Comparison of ENCODE assay signal across 1 cellular context in the genomic region with DNA sequence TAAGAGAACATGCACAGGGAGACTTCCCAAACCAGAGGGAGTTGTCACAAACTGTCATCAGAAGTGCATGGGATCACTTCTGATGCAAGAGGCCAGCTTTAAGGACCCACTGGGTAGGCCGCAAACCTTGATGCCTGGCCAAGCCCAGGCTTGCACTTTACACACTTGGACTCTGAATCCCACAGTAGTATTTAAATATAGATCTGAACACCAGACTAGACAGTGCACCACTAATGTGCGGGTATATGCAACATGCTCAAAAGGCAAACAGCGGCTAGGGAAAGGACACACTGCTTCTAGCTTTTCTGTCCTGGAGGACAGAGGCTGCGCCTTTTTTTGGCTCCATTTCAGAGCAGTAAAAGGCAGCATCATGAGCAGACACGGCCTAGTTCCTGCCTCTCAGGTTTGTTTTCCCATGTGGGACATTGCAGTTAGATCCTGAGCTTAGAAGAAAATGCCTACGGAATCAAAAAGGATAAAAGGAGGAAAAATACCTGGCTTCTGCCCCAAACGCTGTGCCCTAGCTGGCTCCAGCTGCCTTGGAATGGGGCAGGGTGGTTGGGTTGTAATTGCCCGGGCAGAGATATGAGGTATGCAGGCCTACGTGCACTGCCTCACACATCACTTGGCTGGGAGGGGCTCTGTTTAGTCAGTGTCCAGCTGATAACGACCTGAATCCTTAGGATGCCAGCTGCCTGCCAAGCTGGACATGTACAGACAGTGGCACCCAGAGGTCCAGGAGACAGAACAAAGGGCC.
TF ChIP-seq lines count a peak whose summit lies in the region.

No MANE protein-coding gene starts in this region.

TF ChIP-seq in HepG2, 621 proteins besides CTCF, POLR2A, EP300 and RAD21 (continued from another document and continues in another):
- TF ChIP-seq, protein P1, sequence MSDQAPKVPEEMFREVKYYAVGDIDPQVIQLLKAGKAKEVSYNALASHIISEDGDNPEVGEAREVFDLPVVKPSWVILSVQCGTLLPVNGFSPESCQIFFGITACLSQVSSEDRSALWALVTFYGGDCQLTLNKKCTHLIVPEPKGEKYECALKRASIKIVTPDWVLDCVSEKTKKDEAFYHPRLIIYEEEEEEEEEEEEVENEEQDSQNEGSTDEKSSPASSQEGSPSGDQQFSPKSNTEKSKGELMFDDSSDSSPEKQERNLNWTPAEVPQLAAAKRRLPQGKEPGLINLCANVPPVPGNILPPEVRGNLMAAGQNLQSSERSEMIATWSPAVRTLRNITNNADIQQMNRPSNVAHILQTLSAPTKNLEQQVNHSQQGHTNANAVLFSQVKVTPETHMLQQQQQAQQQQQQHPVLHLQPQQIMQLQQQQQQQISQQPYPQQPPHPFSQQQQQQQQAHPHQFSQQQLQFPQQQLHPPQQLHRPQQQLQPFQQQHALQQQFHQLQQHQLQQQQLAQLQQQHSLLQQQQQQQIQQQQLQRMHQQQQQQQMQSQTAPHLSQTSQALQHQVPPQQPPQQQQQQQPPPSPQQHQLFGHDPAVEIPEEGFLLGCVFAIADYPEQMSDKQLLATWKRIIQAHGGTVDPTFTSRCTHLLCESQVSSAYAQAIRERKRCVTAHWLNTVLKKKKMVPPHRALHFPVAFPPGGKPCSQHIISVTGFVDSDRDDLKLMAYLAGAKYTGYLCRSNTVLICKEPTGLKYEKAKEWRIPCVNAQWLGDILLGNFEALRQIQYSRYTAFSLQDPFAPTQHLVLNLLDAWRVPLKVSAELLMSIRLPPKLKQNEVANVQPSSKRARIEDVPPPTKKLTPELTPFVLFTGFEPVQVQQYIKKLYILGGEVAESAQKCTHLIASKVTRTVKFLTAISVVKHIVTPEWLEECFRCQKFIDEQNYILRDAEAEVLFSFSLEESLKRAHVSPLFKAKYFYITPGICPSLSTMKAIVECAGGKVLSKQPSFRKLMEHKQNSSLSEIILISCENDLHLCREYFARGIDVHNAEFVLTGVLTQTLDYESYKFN (CRISPR knock-in tag; conservative IDR thresholded peaks at IDR 0.05) = peak; percentile 96
- TF ChIP-seq FOXA3 (CRISPR knock-in tag; IDR thresholded peaks at IDR 0.05) = peak; percentile 65
- TF ChIP-seq, protein P2, sequence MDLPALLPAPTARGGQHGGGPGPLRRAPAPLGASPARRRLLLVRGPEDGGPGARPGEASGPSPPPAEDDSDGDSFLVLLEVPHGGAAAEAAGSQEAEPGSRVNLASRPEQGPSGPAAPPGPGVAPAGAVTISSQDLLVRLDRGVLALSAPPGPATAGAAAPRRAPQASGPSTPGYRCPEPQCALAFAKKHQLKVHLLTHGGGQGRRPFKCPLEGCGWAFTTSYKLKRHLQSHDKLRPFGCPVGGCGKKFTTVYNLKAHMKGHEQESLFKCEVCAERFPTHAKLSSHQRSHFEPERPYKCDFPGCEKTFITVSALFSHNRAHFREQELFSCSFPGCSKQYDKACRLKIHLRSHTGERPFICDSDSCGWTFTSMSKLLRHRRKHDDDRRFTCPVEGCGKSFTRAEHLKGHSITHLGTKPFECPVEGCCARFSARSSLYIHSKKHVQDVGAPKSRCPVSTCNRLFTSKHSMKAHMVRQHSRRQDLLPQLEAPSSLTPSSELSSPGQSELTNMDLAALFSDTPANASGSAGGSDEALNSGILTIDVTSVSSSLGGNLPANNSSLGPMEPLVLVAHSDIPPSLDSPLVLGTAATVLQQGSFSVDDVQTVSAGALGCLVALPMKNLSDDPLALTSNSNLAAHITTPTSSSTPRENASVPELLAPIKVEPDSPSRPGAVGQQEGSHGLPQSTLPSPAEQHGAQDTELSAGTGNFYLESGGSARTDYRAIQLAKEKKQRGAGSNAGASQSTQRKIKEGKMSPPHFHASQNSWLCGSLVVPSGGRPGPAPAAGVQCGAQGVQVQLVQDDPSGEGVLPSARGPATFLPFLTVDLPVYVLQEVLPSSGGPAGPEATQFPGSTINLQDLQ (CRISPR knock-in tag; IDR thresholded peaks at IDR 0.05) = no peak
- no peak for TF ChIP-seq ZNF564 (CRISPR knock-in tag; IDR thresholded peaks at IDR 0.05)
- TF ChIP-seq FOXO1 (CRISPR knock-in tag; IDR thresholded peaks at IDR 0.05) = peak; percentile 89; the same call in 1 of the 2 replicates
- TF ChIP-seq, protein P3, sequence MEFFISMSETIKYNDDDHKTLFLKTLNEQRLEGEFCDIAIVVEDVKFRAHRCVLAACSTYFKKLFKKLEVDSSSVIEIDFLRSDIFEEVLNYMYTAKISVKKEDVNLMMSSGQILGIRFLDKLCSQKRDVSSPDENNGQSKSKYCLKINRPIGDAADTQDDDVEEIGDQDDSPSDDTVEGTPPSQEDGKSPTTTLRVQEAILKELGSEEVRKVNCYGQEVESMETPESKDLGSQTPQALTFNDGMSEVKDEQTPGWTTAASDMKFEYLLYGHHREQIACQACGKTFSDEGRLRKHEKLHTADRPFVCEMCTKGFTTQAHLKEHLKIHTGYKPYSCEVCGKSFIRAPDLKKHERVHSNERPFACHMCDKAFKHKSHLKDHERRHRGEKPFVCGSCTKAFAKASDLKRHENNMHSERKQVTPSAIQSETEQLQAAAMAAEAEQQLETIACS (CRISPR knock-in tag; IDR thresholded peaks at IDR 0.05) = no peak
- no peak; the same call in 1 of the 2 replicates for TF ChIP-seq JUN (CRISPR knock-in tag; IDR thresholded peaks at IDR 0.05)
- no peak; the same call in 1 of the 2 replicates for TF ChIP-seq KAT7 (CRISPR knock-in tag; IDR thresholded peaks at IDR 0.05; ENCODE audit: borderline replicate concordance)
- TF ChIP-seq U2AF1 (optimal IDR thresholded peaks at IDR 0.05; ENCODE audit: low read depth, low read length) = peak; percentile 9
- no peak; the same call in 1 of the 2 replicates for TF ChIP-seq ZSCAN20 (CRISPR knock-in tag; IDR thresholded peaks at IDR 0.05; ENCODE audit: borderline replicate concordance)
- TF ChIP-seq KMT2B (CRISPR knock-in tag; IDR thresholded peaks at IDR 0.05) = no peak; the same call in 1 of the 2 replicates
- peak; percentile 9; the same call in 1 of the 2 replicates for TF ChIP-seq ZNF670 (CRISPR knock-in tag; IDR thresholded peaks at IDR 0.05; ENCODE audit: borderline replicate concordance)
- no peak for TF ChIP-seq ZNF782 (CRISPR knock-in tag; IDR thresholded peaks at IDR 0.05; ENCODE audit: borderline replicate concordance)
- TF ChIP-seq ZNF704 (CRISPR knock-in tag; IDR thresholded peaks at IDR 0.05; ENCODE audit: borderline replicate concordance) = 0 out of 2 replicates have a peak, but pooled peaks have one; percentile 76
- TF ChIP-seq SYNCRIP (IDR thresholded peaks at IDR 0.05; ENCODE audit: insufficient read depth, low read depth, low read length) = no peak
- peak; percentile 79 for TF ChIP-seq DZIP1 (CRISPR knock-in tag; IDR thresholded peaks at IDR 0.05)
- TF ChIP-seq KDM5B (CRISPR knock-in tag; IDR thresholded peaks at IDR 0.05; ENCODE audit: borderline replicate concordance) = peak; percentile 94
- TF ChIP-seq, protein P4, sequence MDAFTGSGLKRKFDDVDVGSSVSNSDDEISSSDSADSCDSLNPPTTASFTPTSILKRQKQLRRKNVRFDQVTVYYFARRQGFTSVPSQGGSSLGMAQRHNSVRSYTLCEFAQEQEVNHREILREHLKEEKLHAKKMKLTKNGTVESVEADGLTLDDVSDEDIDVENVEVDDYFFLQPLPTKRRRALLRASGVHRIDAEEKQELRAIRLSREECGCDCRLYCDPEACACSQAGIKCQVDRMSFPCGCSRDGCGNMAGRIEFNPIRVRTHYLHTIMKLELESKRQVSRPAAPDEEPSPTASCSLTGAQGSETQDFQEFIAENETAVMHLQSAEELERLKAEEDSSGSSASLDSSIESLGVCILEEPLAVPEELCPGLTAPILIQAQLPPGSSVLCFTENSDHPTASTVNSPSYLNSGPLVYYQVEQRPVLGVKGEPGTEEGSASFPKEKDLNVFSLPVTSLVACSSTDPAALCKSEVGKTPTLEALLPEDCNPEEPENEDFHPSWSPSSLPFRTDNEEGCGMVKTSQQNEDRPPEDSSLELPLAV (CRISPR knock-in tag; conservative IDR thresholded peaks at IDR 0.05; ENCODE audit: low read depth) = no peak
- TF ChIP-seq, protein P5, sequence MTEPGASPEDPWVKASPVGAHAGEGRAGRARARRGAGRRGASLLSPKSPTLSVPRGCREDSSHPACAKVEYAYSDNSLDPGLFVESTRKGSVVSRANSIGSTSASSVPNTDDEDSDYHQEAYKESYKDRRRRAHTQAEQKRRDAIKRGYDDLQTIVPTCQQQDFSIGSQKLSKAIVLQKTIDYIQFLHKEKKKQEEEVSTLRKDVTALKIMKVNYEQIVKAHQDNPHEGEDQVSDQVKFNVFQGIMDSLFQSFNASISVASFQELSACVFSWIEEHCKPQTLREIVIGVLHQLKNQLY (CRISPR knock-in tag; IDR thresholded peaks at IDR 0.05) = peak; percentile 84
- TF ChIP-seq CENPT (CRISPR knock-in tag; IDR thresholded peaks at IDR 0.05; ENCODE audit: low read depth) = 0 out of 2 replicates have a peak, but pooled peaks have one; percentile 39
- TF ChIP-seq, protein P6, sequence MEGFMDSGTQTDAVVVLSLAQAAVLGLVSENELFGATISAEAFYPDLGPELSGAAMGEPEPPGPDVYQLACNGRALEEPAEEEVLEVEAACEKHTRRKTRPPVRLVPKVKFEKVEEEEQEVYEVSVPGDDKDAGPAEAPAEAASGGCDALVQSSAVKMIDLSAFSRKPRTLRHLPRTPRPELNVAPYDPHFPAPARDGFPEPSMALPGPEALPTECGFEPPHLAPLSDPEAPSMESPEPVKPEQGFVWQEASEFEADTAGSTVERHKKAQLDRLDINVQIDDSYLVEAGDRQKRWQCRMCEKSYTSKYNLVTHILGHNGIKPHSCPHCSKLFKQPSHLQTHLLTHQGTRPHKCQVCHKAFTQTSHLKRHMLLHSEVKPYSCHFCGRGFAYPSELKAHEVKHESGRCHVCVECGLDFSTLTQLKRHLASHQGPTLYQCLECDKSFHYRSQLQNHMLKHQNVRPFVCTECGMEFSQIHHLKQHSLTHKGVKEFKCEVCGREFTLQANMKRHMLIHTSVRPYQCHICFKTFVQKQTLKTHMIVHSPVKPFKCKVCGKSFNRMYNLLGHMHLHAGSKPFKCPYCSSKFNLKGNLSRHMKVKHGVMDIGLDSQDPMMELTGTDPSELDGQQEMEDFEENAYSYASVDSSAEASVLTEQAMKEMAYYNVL (CRISPR knock-in tag; IDR thresholded peaks at IDR 0.05; ENCODE audit: borderline replicate concordance) = peak; percentile 76
- TF ChIP-seq GABPB1 (CRISPR knock-in tag; IDR thresholded peaks at IDR 0.05) = no peak; the same call in 1 of the 2 replicates
- peak; percentile 83; the same call in 1 of the 2 replicates for TF ChIP-seq ATF6 (CRISPR knock-in tag; conservative IDR thresholded peaks at IDR 0.05)
- no peak for TF ChIP-seq PRMT3 (CRISPR knock-in tag; IDR thresholded peaks at IDR 0.05; ENCODE audit: borderline replicate concordance, low read depth)
- no peak for TF ChIP-seq IKZF1 (IDR thresholded peaks at IDR 0.05)
- TF ChIP-seq, protein P7, sequence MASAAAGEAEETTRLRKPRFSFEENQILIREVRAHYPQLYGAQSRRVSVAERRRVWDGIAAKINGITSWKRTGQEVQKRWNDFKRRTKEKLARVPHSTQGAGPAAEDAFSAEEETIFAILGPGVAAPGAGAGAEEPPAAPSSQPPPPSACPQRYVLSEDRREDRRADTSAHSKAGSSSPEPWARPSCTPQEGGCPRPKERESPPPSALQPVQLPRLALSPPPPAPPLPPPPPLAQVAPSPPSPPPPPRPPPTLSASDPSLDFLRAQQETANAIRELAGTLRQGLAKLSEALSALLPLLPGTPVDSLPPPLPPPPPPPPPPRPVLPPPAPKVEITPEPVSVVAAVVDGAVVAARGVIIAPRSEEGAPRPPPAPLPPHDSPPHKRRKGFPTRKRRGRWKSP (CRISPR knock-in tag; IDR thresholded peaks at IDR 0.05) = no peak
- TF ChIP-seq JUND (CRISPR knock-in tag; IDR thresholded peaks at IDR 0.05) = peak; percentile 68; the same call in 1 of the 2 replicates
- TF ChIP-seq, protein P8, sequence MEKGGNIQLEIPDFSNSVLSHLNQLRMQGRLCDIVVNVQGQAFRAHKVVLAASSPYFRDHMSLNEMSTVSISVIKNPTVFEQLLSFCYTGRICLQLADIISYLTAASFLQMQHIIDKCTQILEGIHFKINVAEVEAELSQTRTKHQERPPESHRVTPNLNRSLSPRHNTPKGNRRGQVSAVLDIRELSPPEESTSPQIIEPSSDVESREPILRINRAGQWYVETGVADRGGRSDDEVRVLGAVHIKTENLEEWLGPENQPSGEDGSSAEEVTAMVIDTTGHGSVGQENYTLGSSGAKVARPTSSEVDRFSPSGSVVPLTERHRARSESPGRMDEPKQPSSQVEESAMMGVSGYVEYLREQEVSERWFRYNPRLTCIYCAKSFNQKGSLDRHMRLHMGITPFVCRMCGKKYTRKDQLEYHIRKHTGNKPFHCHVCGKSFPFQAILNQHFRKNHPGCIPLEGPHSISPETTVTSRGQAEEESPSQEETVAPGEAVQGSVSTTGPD (CRISPR knock-in tag; IDR thresholded peaks at IDR 0.05) = peak; percentile 40; the same call in 1 of the 2 replicates
- TF ChIP-seq MYC (CRISPR knock-in tag; IDR thresholded peaks at IDR 0.05; ENCODE audit: borderline replicate concordance) = peak; percentile 80
